In genomic region chr4:150078996-150079581, GRCh38 we compare ENCODE assay signal across 2 cellular contexts.
TF ChIP-seq lines count a peak whose summit lies in the region.

No MANE protein-coding gene starts in this region.

TF ChIP-seq in liver, 16 proteins besides CTCF, POLR2A, EP300 and RAD21 (continued from another document):
- TF ChIP-seq REST (IDR thresholded peaks at IDR 0.05) (no peak), SP1 (IDR thresholded peaks at IDR 0.05) (no peak), ZBTB33 (IDR thresholded peaks at IDR 0.05) (no peak), HNF4A (conservative IDR thresholded peaks at IDR 0.05) (no peak), EGR1 (IDR thresholded peaks at IDR 0.05; ENCODE audit: low read depth in 2 of 2) (no peak), YY1 (IDR thresholded peaks at IDR 0.05) (no peak), FOXA2 (IDR thresholded peaks at IDR 0.05) (no peak), ATF3 (IDR thresholded peaks at IDR 0.05) (no peak), NR2F2 (IDR thresholded peaks at IDR 0.05) (no peak), FOXA1 (IDR thresholded peaks at IDR 0.05) (no peak), JUND (IDR thresholded peaks at IDR 0.05) (no peak), TAF1 (conservative IDR thresholded peaks at IDR 0.05) (no peak)

TF ChIP-seq in HepG2, 621 proteins besides CTCF, POLR2A, EP300 and RAD21 (continued from another document):
- TF ChIP-seq TRAFD1 (CRISPR knock-in tag; IDR thresholded peaks at IDR 0.05; ENCODE audit: borderline replicate concordance) (no peak), FOXA1 (IDR thresholded peaks at IDR 0.05) (no peak), FOXA1 (CRISPR knock-in tag; IDR thresholded peaks at IDR 0.05) (no peak), ZNF704 (CRISPR knock-in tag; IDR thresholded peaks at IDR 0.05; ENCODE audit: borderline replicate concordance) (no peak), CCAR2 (optimal IDR thresholded peaks at IDR 0.05; ENCODE audit: low read depth, low read length) (no peak), KDM6A (CRISPR knock-in tag; IDR thresholded peaks at IDR 0.05; ENCODE audit: low read depth) (no peak), FOXK1 (CRISPR knock-in tag; IDR thresholded peaks at IDR 0.05; ENCODE audit: borderline replicate concordance, low read depth) (no peak), ZBTB49 (CRISPR knock-in tag; IDR thresholded peaks at IDR 0.05; ENCODE audit: borderline replicate concordance) (no peak), NFRKB (IDR thresholded peaks at IDR 0.05) (no peak), PRDM15 (CRISPR knock-in tag; IDR thresholded peaks at IDR 0.05) (no peak), ZNF3 (CRISPR knock-in tag; IDR thresholded peaks at IDR 0.05) (no peak)
